ENCODE assay signal across 10 cellular contexts in genomic region chr3:69987833-69988232, GRCh38. TPM values are rescaled to one million over a fixed set of nuclear protein-coding genes. Genes with fewer than 3 reads are reported as not detected.
"Had no signal": no experiment of that assay in that cellular context is flagged by ENCODE, and none has a peak within 500 bp of the region (broad histone marks: within the 10 kb centered on the region; RNA-seq: fewer than 3 reads in every experiment).

No MANE protein-coding gene starts in this region.

- DNase-seq: GM23248, GOT3, H7, H9, HCEC 1CT, HFFc6 had no signal

- ATAC-seq: GM23338, HCT116 had no signal

RNA-seq across cellular contexts. Expression of gene SAMMSON, which starts 11.7 kb away (rescaled TPM):
- total RNA-seq: GM23248, GM23338, H1, H4, H7, H9, HFFc6 had no signal
- polyA plus RNA-seq: GM23248, GM23338, H1 had no signal
